In genomic region chr4:26071688-26072087, GRCh38 we compare ENCODE assay signal across 20 cellular contexts.
"Had no signal": no experiment of that assay in that cellular context is flagged by ENCODE, and none has a peak within 500 bp of the region (broad histone marks: within the 10 kb centered on the region; RNA-seq: fewer than 3 reads in every experiment).

No MANE protein-coding gene starts in this region.

- DNase-seq: activated CD4-positive, alpha-beta T cell treated with anti-CD3 and anti-CD28 coated beads, Interleukin-2, amount 10 ng/mL, durations not matched to agents 7 days and 5 days; activated CD8-positive, alpha-beta memory T cell treated with anti-CD3 and anti-CD28 coated beads, Interleukin-2, amount 10 ng/mL, durations not matched to agents 7 days and 5 days; activated naive CD4-positive, alpha-beta T cell; activated T-cell treated with anti-CD3 and anti-CD28 coated beads, Interleukin-2, amount 50 U/mL, for 24 hours; amniotic stem cell; brain microvascular endothelial cell; cerebellar nuclear complex; endodermal cell; erythroblast; left lung; mesenchymal stem cell; nephron progenitor cell; psoas muscle; spleen; stimulated activated CD4-positive, alpha-beta T cell treated with anti-CD3 and anti-CD28 coated beads, Interleukin-2, amount 100 ng/mL, for 24 hours; stimulated activated naive CD8-positive, alpha-beta T cell treated with anti-CD3 and anti-CD28 coated beads, Interleukin-15, Interleukin-2, amounts not matched to agents 100 U/mL and 50 U/mL, for 24 hours had no signal

- H3K4me3 ChIP-seq: left lung, psoas muscle, spleen, suprapubic skin had no signal

- ATAC-seq: activated CD8-positive, alpha-beta memory T cell treated with anti-CD3 and anti-CD28 coated beads, Interleukin-2, amount 10 ng/mL, durations not matched to agents 7 days and 5 days; left lung; psoas muscle; sciatic nerve; stimulated activated naive CD8-positive, alpha-beta T cell treated with anti-CD3 and anti-CD28 coated beads, Interleukin-15, Interleukin-2, amounts not matched to agents 100 U/mL and 50 U/mL, for 24 hours; WTC11 had no signal

- H3K9me3 ChIP-seq: left lung, suprapubic skin had no signal

- H3K36me3 ChIP-seq: brain microvascular endothelial cell, left lung, spleen, suprapubic skin had no signal

- H3K27me3 ChIP-seq: brain microvascular endothelial cell, left lung, spleen, suprapubic skin had no signal

- H3K4me1 ChIP-seq: psoas muscle had no signal

- H3K27ac ChIP-seq: brain microvascular endothelial cell, psoas muscle had no signal

- FAIRE-seq: keratinocyte had no signal
